Comparison of ENCODE assay signal across 8 cellular contexts in the genomic region with DNA sequence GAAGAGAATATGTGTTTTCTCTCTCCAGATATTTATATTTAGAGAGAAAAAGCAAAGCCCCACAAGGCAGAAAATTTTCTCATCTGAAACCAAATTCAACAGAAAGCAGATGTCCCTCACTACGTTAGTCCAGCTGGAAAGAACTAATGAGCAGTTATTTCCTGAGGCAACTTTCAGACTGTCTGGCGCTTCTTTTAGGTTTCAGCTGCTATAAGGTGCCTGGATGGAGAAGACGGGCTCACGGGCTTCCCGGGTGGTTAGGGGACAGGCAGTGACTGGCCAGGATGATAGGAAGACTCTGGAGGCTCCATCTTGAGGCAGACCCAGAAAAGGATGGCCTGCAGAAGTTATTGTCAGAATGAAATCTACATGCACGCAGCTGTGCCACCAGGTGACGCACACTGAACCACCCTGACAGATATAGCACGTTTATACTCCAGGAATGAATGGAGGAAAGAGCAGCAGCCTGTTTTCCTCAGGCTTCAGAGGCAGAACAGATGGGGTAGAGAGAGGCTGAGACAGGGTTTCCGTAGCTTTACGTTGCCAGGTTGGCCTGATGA. TPM values are rescaled to one million over a fixed set of nuclear protein-coding genes. Genes with fewer than 3 reads are reported as not detected.
DNase-seq lines count a peak whose midpoint lies in the region; ATAC-seq, FAIRE-seq and TF ChIP-seq lines count a peak whose summit lies in the region.

No MANE protein-coding gene starts in this region.

- H2AFZ ChIP-seq in HepG2 (ENCODE audit: low read length) (no peak overlapping the region), PC-3 (ENCODE audit: low read length) (no peak overlapping the region)

- peaks cover 25% of the 10 kb centered on the region for H3K4me1 ChIP-seq in HepG2 (ENCODE audit: insufficient read depth, low read length)
- no peaks in the 10 kb centered on the region for H3K4me1 ChIP-seq in right lobe of liver
- H3K4me1 ChIP-seq in colonic mucosa: no peaks in the 10 kb centered on the region
- no peaks in the 10 kb centered on the region for H3K4me1 ChIP-seq in PC-3 (ENCODE audit: insufficient read depth, low read length)
- H3K4me1 ChIP-seq in tibial nerve: peaks cover 0 to 7% (median 0%) of the 10 kb centered on the region in 4 donors

- no peaks in the 10 kb centered on the region for H3K27me3 Mint-ChIP-seq in type B pancreatic cell

- in situ Hi-C loops in HepG2 (cut with HindIII; ENCODE audit: extremely low pct_ligation_motif_present, low pct_unique_long_range_greater_than_20kb): no loop called here

- peak; percentile 71 for ATAC-seq in HepG2
- no peak for ATAC-seq in right lobe of liver
- peak; percentile 47 for ATAC-seq in HG03520 (IDR thresholded peaks at IDR 0.05; ENCODE audit: unreplicated experiment)
- ATAC-seq in PC-3: no peak

- BruUV-seq in HepG2 (replicated peaks; lab: Mats Ljungman, UMichigan) (no TSS peak), PC-3 (replicated peaks; lab: Mats Ljungman, UMichigan) (no TSS peak)

- TF ChIP-seq POLR2A in HepG2 (IDR thresholded peaks at IDR 0.05; ENCODE audit: insufficient read depth in 1 of 2, low read depth in 2 of 2, low read length in 2 of 2): no peak
- TF ChIP-seq POLR2A in right lobe of liver (IDR thresholded peaks at IDR 0.05): no peak
- TF ChIP-seq POLR2A in tibial nerve (IDR thresholded peaks at IDR 0.05): no peak

- no peak for FAIRE-seq in HepG2 (lab: Jason Lieb, UNC)

- H3K27ac Mint-ChIP-seq in type B pancreatic cell: peak overlapping the region; percentile 51

- H4K20me1 ChIP-seq in HepG2 (ENCODE audit: insufficient read depth, low read length): no peaks in the 10 kb centered on the region
- no peaks in the 10 kb centered on the region for H4K20me1 ChIP-seq in PC-3 (ENCODE audit: low read length)

- no peaks in the 10 kb centered on the region for H3K9me3 Mint-ChIP-seq in type B pancreatic cell

- peaks cover 9% of the 10 kb centered on the region for H3K4me1 Mint-ChIP-seq in type B pancreatic cell (ENCODE audit: unreplicated experiment)

- DNase-seq in HepG2 (ENCODE audit: low spot score) (peak; percentile 25), right lobe of liver (no peak), colonic mucosa (peak; percentile 54), type B pancreatic cell (ENCODE audit: extremely low spot score, unreplicated experiment) (no peak), PC-3 (no peak), GM19240 (ENCODE audit: insufficient read length, low spot score) (no peak), tibial nerve (ENCODE audit: low spot score in 2 of 2) (no peak)

- 41% methylated on average over 10 of the region's 10 CpGs for WGBS in HepG2 (ENCODE audit: low lambda C conversion rate)
- 81% methylated on average over 9 of the region's 10 CpGs for WGBS in right lobe of liver (ENCODE audit: insufficient coverage, low coverage, low lambda C conversion rate, missing lambda C conversion rate)
- WGBS in tibial nerve, 2 donors: 58 to 73% methylated on average over 10 of the region's 10 CpGs

- TF ChIP-seq EP300 in HepG2 (IDR thresholded peaks at IDR 0.05; ENCODE audit: low read depth in 2 of 2, low read length in 2 of 2) (no peak), HepG2 (CRISPR knock-in tag; IDR thresholded peaks at IDR 0.05; ENCODE audit: borderline replicate concordance) (no peak), tibial nerve (IDR thresholded peaks at IDR 0.05) (no peak)

- no peak overlapping the region for H3K9ac ChIP-seq in HepG2 (ENCODE audit: insufficient read depth, low read depth, low read length)
- no peak overlapping the region for H3K9ac ChIP-seq in colonic mucosa (ENCODE audit: low read depth in 2 of 2, low read length in 2 of 2)
- H3K9ac ChIP-seq in PC-3 (ENCODE audit: low read length): no peak overlapping the region

- no peak overlapping the region for H3K4me3 Mint-ChIP-seq in type B pancreatic cell

- TF ChIP-seq RAD21 in HepG2 (CRISPR knock-in tag; IDR thresholded peaks at IDR 0.05): no peak

- H3K4me2 ChIP-seq in HepG2 (ENCODE audit: low read depth, low read length) (no peak overlapping the region), PC-3 (ENCODE audit: low read length) (no peak overlapping the region)

- H3K27ac ChIP-seq in HepG2 (ENCODE audit: extremely low read length, insufficient read depth, low read length) (no peak overlapping the region), right lobe of liver (no peak overlapping the region), colonic mucosa (no peak overlapping the region), PC-3 (ENCODE audit: low read length) (no peak overlapping the region), tibial nerve (peak overlapping the region in 1 of 4 donors; percentile 19)

- peak; percentile 63 for TF ChIP-seq CTCF in HepG2 (CRISPR knock-in tag; IDR thresholded peaks at IDR 0.05)
- TF ChIP-seq CTCF in right lobe of liver (IDR thresholded peaks at IDR 0.05): no peak
- peak; percentile 45 for TF ChIP-seq CTCF in colonic mucosa (IDR thresholded peaks at IDR 0.05)
- TF ChIP-seq CTCF in type B pancreatic cell (conservative IDR thresholded peaks at IDR 0.05): no peak
- no peak for TF ChIP-seq CTCF in PC-3 (conservative IDR thresholded peaks at IDR 0.05; ENCODE audit: low read depth, low read length)
- TF ChIP-seq CTCF in tibial nerve (IDR thresholded peaks at IDR 0.05): peak in 1 of 5 experiments; percentile 16

- H3F3A ChIP-seq in PC-3 (ENCODE audit: low read length, unreplicated experiment): no peaks in the 10 kb centered on the region

- no peaks in the 10 kb centered on the region for H3K9me3 ChIP-seq in HepG2 (ENCODE audit: low read length)
- H3K9me3 ChIP-seq in right lobe of liver: no peaks in the 10 kb centered on the region
- H3K9me3 ChIP-seq in colonic mucosa: no peaks in the 10 kb centered on the region
- no peaks in the 10 kb centered on the region for H3K9me3 ChIP-seq in PC-3 (ENCODE audit: low read length)
- no peaks in the 10 kb centered on the region for H3K9me3 ChIP-seq in tibial nerve

- H3K36me3 Mint-ChIP-seq in type B pancreatic cell: no peaks in the 10 kb centered on the region

- POLR2A ChIA-PET in HepG2 (lab: Yijun Ruan, JAX): no interaction called here
- POLR2A ChIA-PET in PC-3 (lab: Charles Lee; ENCODE audit: unreplicated experiment): no interaction called here

- peaks cover 3 to 18% of the 10 kb centered on the region in 2 experiments for H3K27me3 ChIP-seq in HepG2 (ENCODE audit: control insufficient read depth in 1 of 2, insufficient read depth in 2 of 2, low read length in 2 of 2)
- no peaks in the 10 kb centered on the region for H3K27me3 ChIP-seq in right lobe of liver
- no peaks in the 10 kb centered on the region for H3K27me3 ChIP-seq in colonic mucosa
- peaks cover 31% of the 10 kb centered on the region for H3K27me3 ChIP-seq in PC-3 (ENCODE audit: low read length)
- no peaks in the 10 kb centered on the region for H3K27me3 ChIP-seq in tibial nerve

- no peaks in the 10 kb centered on the region for H3K79me2 ChIP-seq in HepG2 (ENCODE audit: insufficient read depth, low read length)
- H3K79me2 ChIP-seq in PC-3 (ENCODE audit: low read length): no peaks in the 10 kb centered on the region

- intact Hi-C loops in HepG2 (cut with micrococcal nuclease; ENCODE audit: unreplicated experiment) (no loop called here), right lobe of liver (cut with DNase I) (no loop called here), colonic mucosa (cut with DNase I) (no loop called here), PC-3 (cut with micrococcal nuclease) (no loop called here)

- H3K36me3 ChIP-seq in HepG2 (replicated peaks in 1 of 2; ENCODE audit: control insufficient read depth in 1 of 2, insufficient read depth in 2 of 2, low read length in 2 of 2) (no peaks in the 10 kb centered on the region), right lobe of liver (no peaks in the 10 kb centered on the region), colonic mucosa (no peaks in the 10 kb centered on the region), PC-3 (ENCODE audit: low read depth, low read length) (no peaks in the 10 kb centered on the region), tibial nerve (no peaks in the 10 kb centered on the region)

- H3K9me2 ChIP-seq in PC-3 (replicated peaks; ENCODE audit: low read length): no peaks in the 10 kb centered on the region

- no peak overlapping the region for H3K4me3 ChIP-seq in HepG2 (replicated peaks in 1 of 3; ENCODE audit: insufficient read depth in 1 of 3, low read depth in 2 of 3, low read length in 3 of 3)
- H3K4me3 ChIP-seq in right lobe of liver: no peak overlapping the region
- no peak overlapping the region for H3K4me3 ChIP-seq in colonic mucosa
- no peak overlapping the region for H3K4me3 ChIP-seq in PC-3 (ENCODE audit: low read length)
- no peak overlapping the region for H3K4me3 ChIP-seq in tibial nerve

- CTCF ChIA-PET in HepG2 (lab: Yijun Ruan, JAX; ENCODE audit: low intra/inter-chr PET ratio, low total read pairs): no interaction called here
- CTCF ChIA-PET in PC-3 (lab: Charles Lee): interaction anchor here (0.6 kb wide), 1 partner anchor 613 kb away, joined by 3 read pairs; no protein-coding TSS in a partner anchor

RNA-seq across cellular contexts. Expression of gene MRPL35, which starts 50.7 kb away (rescaled TPM):
- 97.1 and 152 TPM in 2 replicates for total RNA-seq in HepG2 (2016; rRNA removed; fragmentation: Illumina TruSeq; extraction: Trizol)
- 25.4 and 27.6 TPM in 2 replicates for total RNA-seq in HepG2 (2016; cell fraction: cytosol; rRNA removed; fragmentation: Illumina TruSeq; extraction: Trizol; ENCODE audit: low read depth)
- total RNA-seq in HepG2 (2016; cell fraction: insoluble cytoplasmic fraction; rRNA removed; fragmentation: Illumina TruSeq; extraction: Trizol): 97.8 and 161 TPM in 2 replicates
- total RNA-seq in HepG2 (2016; cell fraction: membrane; rRNA removed; fragmentation: Illumina TruSeq; extraction: Trizol): 21.6 and 28.9 TPM in 2 replicates
- total RNA-seq in HepG2 (2016; cell fraction: nucleus; rRNA removed; fragmentation: Illumina TruSeq; extraction: Trizol): 35.9 and 40.2 TPM in 2 replicates
- polyA plus RNA-seq in HepG2 (2011; rRNA removed): 80.5 and 86.1 TPM in 2 replicates
- 62.3 and 68.7 TPM in 2 replicates for polyA plus RNA-seq in HepG2 (2011; cell fraction: cytosol; rRNA removed)
- polyA plus RNA-seq in HepG2 (2011; cell fraction: nucleus; rRNA removed): 40.2 and 46.3 TPM in 2 replicates
- 31.5 and 48.9 TPM in 2 replicates for polyA plus RNA-seq in HepG2 (2012)
- 21.8 and 23.1 TPM in 2 replicates for polyA plus RNA-seq in HepG2 (2016; cell fraction: cytosol; fragmentation: Illumina TruSeq; extraction: Trizol; ENCODE audit: low read depth)
- 148 and 150 TPM in 2 replicates for polyA plus RNA-seq in HepG2 (2016; cell fraction: insoluble cytoplasmic fraction; fragmentation: Illumina TruSeq; extraction: Trizol; ENCODE audit: low read depth)
- polyA plus RNA-seq in HepG2 (2016; cell fraction: membrane; fragmentation: Illumina TruSeq; extraction: Trizol; ENCODE audit: low read depth): 17.2 and 19.6 TPM in 2 replicates
- 55.3 and 64.5 TPM in 2 replicates for polyA plus RNA-seq in HepG2 (2016; cell fraction: nucleus; fragmentation: Illumina TruSeq; extraction: Trizol; ENCODE audit: insufficient read depth, low read depth)
- 143 and 152 TPM in 2 replicates for polyA minus RNA-seq in HepG2 (2011; rRNA and poly(A)+ RNA removed; ENCODE audit: low replicate concordance)
- 21.9 and 30.4 TPM in 2 replicates for polyA minus RNA-seq in HepG2 (2011; cell fraction: cytosol; rRNA and poly(A)+ RNA removed)
- 27.9 and 35.1 TPM in 2 replicates for polyA minus RNA-seq in HepG2 (2011; cell fraction: nucleus; rRNA and poly(A)+ RNA removed)
- 10 to 100 TPM; 21.1 to 42.2 (median 24.1) TPM for total RNA-seq in right lobe of liver
- 10 to 100 TPM; 88.1 to 88.9 TPM for total RNA-seq in colonic mucosa
- 40.2 and 43.5 TPM in 2 replicates for total RNA-seq in type B pancreatic cell (ENCODE audit: low replicate concordance)
- total RNA-seq in PC-3 (2014; rRNA removed): 27.4 and 39.3 TPM in 2 replicates
- total RNA-seq in tibial nerve: 10 to 100 TPM in 3 of 4 donors, 1 to 10 TPM in 1; 8.6 to 18.4 (median 13.7) TPM

RNA-seq across cellular contexts. Expression of gene IMMT, which starts 54.7 kb away (rescaled TPM):
- 119 and 174 TPM in 2 replicates for total RNA-seq in HepG2 (2016; rRNA removed; fragmentation: Illumina TruSeq; extraction: Trizol)
- total RNA-seq in HepG2 (2016; cell fraction: cytosol; rRNA removed; fragmentation: Illumina TruSeq; extraction: Trizol; ENCODE audit: low read depth): 15.3 and 18.4 TPM in 2 replicates
- total RNA-seq in HepG2 (2016; cell fraction: insoluble cytoplasmic fraction; rRNA removed; fragmentation: Illumina TruSeq; extraction: Trizol): 120 and 173 TPM in 2 replicates
- 33.8 and 38.5 TPM in 2 replicates for total RNA-seq in HepG2 (2016; cell fraction: membrane; rRNA removed; fragmentation: Illumina TruSeq; extraction: Trizol)
- total RNA-seq in HepG2 (2016; cell fraction: nucleus; rRNA removed; fragmentation: Illumina TruSeq; extraction: Trizol): 77.7 and 86.2 TPM in 2 replicates
- polyA plus RNA-seq in HepG2 (2011; rRNA removed): 52.3 and 63.5 TPM in 2 replicates
- polyA plus RNA-seq in HepG2 (2011; cell fraction: cytosol; rRNA removed): 44.9 and 51.8 TPM in 2 replicates
- polyA plus RNA-seq in HepG2 (2011; cell fraction: nucleus; rRNA removed): 33.6 and 36.1 TPM in 2 replicates
- polyA plus RNA-seq in HepG2 (2012): 82.6 and 99.8 TPM in 2 replicates
- polyA plus RNA-seq in HepG2 (2016; cell fraction: cytosol; fragmentation: Illumina TruSeq; extraction: Trizol; ENCODE audit: low read depth): 12.7 and 14.4 TPM in 2 replicates
- polyA plus RNA-seq in HepG2 (2016; cell fraction: insoluble cytoplasmic fraction; fragmentation: Illumina TruSeq; extraction: Trizol; ENCODE audit: low read depth): 192 and 195 TPM in 2 replicates
- 23.3 and 29.6 TPM in 2 replicates for polyA plus RNA-seq in HepG2 (2016; cell fraction: membrane; fragmentation: Illumina TruSeq; extraction: Trizol; ENCODE audit: low read depth)
- 110 TPM in 2 replicates for polyA plus RNA-seq in HepG2 (2016; cell fraction: nucleus; fragmentation: Illumina TruSeq; extraction: Trizol; ENCODE audit: insufficient read depth, low read depth)
- polyA minus RNA-seq in HepG2 (2011; rRNA and poly(A)+ RNA removed; ENCODE audit: low replicate concordance): 58.1 and 76.7 TPM in 2 replicates
- polyA minus RNA-seq in HepG2 (2011; cell fraction: cytosol; rRNA and poly(A)+ RNA removed): 66.1 and 82.3 TPM in 2 replicates
- 88.0 and 90.4 TPM in 2 replicates for polyA minus RNA-seq in HepG2 (2011; cell fraction: nucleus; rRNA and poly(A)+ RNA removed)
- total RNA-seq in right lobe of liver: 10 to 100 TPM; 48.9 to 56.9 (median 52.5) TPM
- 100 to 1,000 TPM; 125 to 127 TPM for total RNA-seq in colonic mucosa
- total RNA-seq in type B pancreatic cell (ENCODE audit: low replicate concordance): 83.6 and 108 TPM in 2 replicates
- total RNA-seq in PC-3 (2014; rRNA removed): 97.7 and 106 TPM in 2 replicates
- 10 to 100 TPM; 42.6 to 54.3 (median 46.6) TPM for total RNA-seq in tibial nerve

Comparison
In these comparisons a context has a peak if more than half of its experiments do, and no peak if none do; other contexts are left out.
1. ATAC-seq: peak in HepG2 (single experiment) and HG03520 (single experiment); none in right lobe of liver (0 of 4) and PC-3 (single experiment).
2. DNase-seq: peak in HepG2 (single experiment) and colonic mucosa (single experiment); none in right lobe of liver (0 of 3), type B pancreatic cell (single experiment), PC-3 (single experiment), GM19240 (single experiment) and tibial nerve (0 of 2).
3. CTCF ChIP-seq: peak in HepG2 (single experiment) and colonic mucosa (single experiment); none in right lobe of liver (0 of 4), type B pancreatic cell (single experiment) and PC-3 (single experiment).